Comparison of ENCODE assay signal across 23 cellular contexts in the genomic region with DNA sequence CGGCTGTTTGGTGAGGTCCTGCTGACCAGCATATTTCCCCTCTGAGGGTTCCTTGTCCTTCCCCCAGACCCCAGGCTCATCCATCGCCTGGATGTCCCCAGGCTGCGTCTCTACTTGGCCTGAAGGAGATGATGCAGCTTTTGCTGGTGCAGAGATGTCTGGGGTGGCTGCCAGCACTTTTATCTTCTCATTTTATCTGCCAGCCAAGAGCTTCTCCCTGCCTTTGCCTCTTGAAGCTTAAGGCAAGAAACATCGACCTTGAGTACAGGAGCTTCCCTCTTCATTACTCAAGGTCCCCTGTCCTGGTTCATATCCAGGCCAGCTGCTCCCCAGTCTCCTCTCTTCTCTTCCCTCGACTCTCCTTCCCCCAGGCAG.
"Had no signal": no experiment of that assay in that cellular context is flagged by ENCODE, and none has a peak within 500 bp of the region (broad histone marks: within the 10 kb centered on the region; RNA-seq: fewer than 3 reads in every experiment).

No MANE protein-coding gene starts in this region.

- H3K4me3 ChIP-seq: body of pancreas, cardiac muscle cell, gastroesophageal sphincter, ovary, psoas muscle, right atrium auricular region, thyroid gland had no signal

- H3K27me3 ChIP-seq: body of pancreas, neutrophil, ovary, right atrium auricular region, thyroid gland had no signal

- ATAC-seq: body of pancreas, natural killer cell, psoas muscle had no signal

- H3K27ac ChIP-seq: body of pancreas, cardiac muscle cell, epithelial cell of prostate, gastroesophageal sphincter, neutrophil, ovary, psoas muscle, right atrium auricular region, thyroid gland had no signal

- H3K9me3 ChIP-seq: body of pancreas, gastroesophageal sphincter, neutrophil, ovary, psoas muscle, right atrium auricular region, thyroid gland had no signal

- H3K4me1 ChIP-seq: body of pancreas, gastroesophageal sphincter, psoas muscle, right atrium auricular region, thyroid gland had no signal

- H3K36me3 ChIP-seq: cardiac muscle cell, gastroesophageal sphincter, neutrophil, ovary, right atrium auricular region, thyroid gland had no signal

- DNase-seq: activated B cell treated with CpG ODN at 0.5 μM for 24 hours; activated CD4-positive, alpha-beta memory T cell treated with anti-CD3 and anti-CD28 coated beads for 36 hours; activated CD4-positive, alpha-beta T cell treated with anti-CD3 and anti-CD28 coated beads for 48 hours; activated naive CD4-positive, alpha-beta T cell treated with Interleukin-2 at 50 U/mL for 16 hours; activated naive CD8-positive, alpha-beta T cell treated with anti-CD3 and anti-CD28 coated beads, Interleukin-2, amount 10 ng/mL, durations not matched to agents 7 days and 5 days; activated T-cell treated with anti-CD3 and anti-CD28 coated beads, Interleukin-2, amount 50 U/mL, for 48 hours; anterior cingulate cortex; body of pancreas; cortex of kidney; head of caudate nucleus; hypothalamus; midbrain; natural killer cell; ovary; stimulated activated CD4-positive, alpha-beta T cell treated with anti-CD3 and anti-CD28 coated beads, Interleukin-4, amount 100 ng/mL, for 24 hours; stimulated activated naive CD4-positive, alpha-beta T cell treated with Interleukin-2 at 50 U/mL for 16 hours; thyroid gland had no signal
